ENCODE assay signal across 1 cellular context in genomic region chr7:123070702-123071286, GRCh38.
TF ChIP-seq lines count a peak whose summit lies in the region.

No MANE protein-coding gene starts in this region.

TF ChIP-seq in H1, 55 proteins besides CTCF, POLR2A, EP300 and RAD21 (continued from another document):
- TF ChIP-seq CHD7 (IDR thresholded peaks at IDR 0.05; ENCODE audit: insufficient replicate concordance, low read length) (no peak), PHF8 (conservative IDR thresholded peaks at IDR 0.05; ENCODE audit: low read depth, low read length) (no peak)
